Comparison of ENCODE assay signal across 8 cellular contexts in the genomic region with DNA sequence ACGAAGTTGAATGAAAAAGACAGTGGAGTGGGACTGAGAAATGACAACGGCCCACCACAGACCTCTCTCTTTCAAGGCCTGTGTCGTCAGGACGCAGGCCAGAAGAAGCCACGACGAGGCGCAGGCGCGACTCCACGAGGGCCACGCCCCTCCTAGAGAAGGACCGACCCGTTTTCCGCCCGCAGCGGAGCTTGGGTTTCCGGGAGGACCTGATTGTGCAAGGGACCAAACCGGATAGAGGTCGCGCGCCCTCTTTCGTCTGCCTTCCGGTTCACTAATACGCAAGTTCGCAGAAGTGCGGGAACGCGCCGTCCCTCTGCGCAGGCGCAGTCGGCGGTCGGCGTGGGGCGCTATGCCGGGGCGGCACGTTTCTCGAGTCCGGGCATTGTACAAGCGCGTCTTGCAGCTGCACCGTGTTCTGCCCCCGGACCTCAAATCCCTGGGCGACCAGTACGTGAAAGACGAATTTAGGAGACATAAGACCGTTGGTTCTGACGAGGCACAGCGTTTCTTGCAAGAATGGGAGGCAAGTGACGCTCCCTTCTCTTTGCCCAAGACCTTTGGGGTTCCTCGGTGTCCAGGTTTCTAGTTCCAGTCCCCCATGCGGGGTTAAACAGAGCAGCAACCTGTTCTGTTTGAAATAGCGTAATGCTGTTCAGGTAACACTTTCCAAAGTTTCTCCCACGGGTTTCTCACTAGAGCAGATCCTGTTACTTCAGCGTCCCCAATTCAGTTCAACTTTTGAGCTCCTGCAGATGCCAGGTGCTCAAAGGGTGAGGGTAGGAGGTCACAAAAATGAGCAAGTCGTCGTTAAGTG. TPM values are rescaled to one million over a fixed set of nuclear protein-coding genes. Genes with fewer than 3 reads are reported as not detected.
DNase-seq lines count a peak whose midpoint lies in the region; ATAC-seq and TF ChIP-seq lines count a peak whose summit lies in the region.

A gene (plus strand): TSS at position 327 of the 817 bp plus-strand sequence. CDS start 26 bp downstream, at position 353.

- TF ChIP-seq POLR2A in erythroblast (IDR thresholded peaks at IDR 0.05; ENCODE audit: low read length) = peak; percentile 96

- TF ChIP-seq CTCF in PC-9 (conservative IDR thresholded peaks at IDR 0.05) = peak; percentile 44; the same call in 1 of the 2 replicates

- TSS peak; percentile 69 for BruUV-seq in PC-9 (replicated peaks; lab: Mats Ljungman, UMichigan)

- peak within 1 kb of the TSS; percentile 49 for H3K27ac ChIP-seq in PC-9

- peak within 1 kb of the TSS; percentile 92 for H3K4me2 ChIP-seq in PC-9

- H2AFZ ChIP-seq in PC-9 = peak within 1 kb of the TSS; percentile 97

- H3F3A ChIP-seq in PC-9 (ENCODE audit: insufficient read depth, low read depth) = no peaks in the 10 kb centered on the region

- H3K4me3 ChIP-seq in Jurkat, Clone E6-1 (ENCODE audit: low read length) = peak within 1 kb of the TSS; percentile 98
- H3K4me3 ChIP-seq in PC-9 = peak within 1 kb of the TSS; percentile 82
- peak within 1 kb of the TSS; percentile 73 for H3K4me3 ChIP-seq in mucosa of stomach (ENCODE audit: low read length)

- H3K36me3 ChIP-seq in PC-9 (ENCODE audit: low read depth) = no peaks in the 10 kb centered on the region
- H3K36me3 ChIP-seq in mucosa of stomach (ENCODE audit: control insufficient read depth, insufficient read depth, low read length) = no peaks in the 10 kb centered on the region

- H3K27me3 ChIP-seq in PC-9 (ENCODE audit: insufficient read depth, low read depth) (no peaks in the 10 kb centered on the region), mucosa of stomach (ENCODE audit: control insufficient read depth, insufficient read depth, low read length) (no peaks in the 10 kb centered on the region)

- no peaks in the 10 kb centered on the region for H4K20me1 ChIP-seq in PC-9 (ENCODE audit: insufficient read depth)

- CTCF ChIA-PET in PC-9 (lab: Charles Lee) = interaction anchor here (0.6 kb wide), 1 partner anchor 1224 kb away, joined by 3 read pairs; no protein-coding TSS in a partner anchor

- peak within 1 kb of the TSS; percentile 68 for H3K9ac ChIP-seq in mucosa of stomach (ENCODE audit: low read length)

- H3K9me2 ChIP-seq in PC-9 (ENCODE audit: insufficient read depth) = no peaks in the 10 kb centered on the region

- H3K4me1 ChIP-seq in PC-9 (replicated peaks; ENCODE audit: insufficient read depth) = peaks cover 15% of the 10 kb centered on the region
- H3K4me1 ChIP-seq in mucosa of stomach (ENCODE audit: control insufficient read depth, insufficient read depth, low read length) = peaks cover 6% of the 10 kb centered on the region

- H3K79me2 ChIP-seq in PC-9 (ENCODE audit: low read depth) = peaks cover 25% of the 10 kb centered on the region

- no peaks in the 10 kb centered on the region for H3K9me3 ChIP-seq in PC-9 (ENCODE audit: insufficient read depth, low read depth)
- H3K9me3 ChIP-seq in mucosa of stomach (ENCODE audit: control insufficient read depth, low read length) = no peaks in the 10 kb centered on the region

- peak; percentile 91 for ATAC-seq in GM21619 (IDR thresholded peaks at IDR 0.05; ENCODE audit: unreplicated experiment)

- DNase-seq in DMS53 treated with DMSO at 0.1 percent for 48 hours (lab: John Stamatoyannopoulos, UW; ENCODE audit: unreplicated experiment) (peak; percentile 99), PC-9 (peak; percentile 89 to 98), erythroblast (lab: John Stamatoyannopoulos, UW) (peak; percentile 97 to 99)
- DNase-seq in Jurkat, Clone E6-1 (ENCODE audit: low read depth, low spot score) = peak; percentile 99
- peak; percentile 98 for DNase-seq in activated T-cell treated with anti-CD3 and anti-CD28 coated beads, Interleukin-2, amount 50 U/mL, for 1 hour
- peak; percentile 97 for DNase-seq in stimulated activated CD8-positive, alpha-beta memory T cell treated with anti-CD3 and anti-CD28 coated beads, Interleukin-7, amount 100 ng/mL, for 1 hour (ENCODE audit: low read depth in 2 of 2)

- POLR2A ChIA-PET in PC-9 (lab: Charles Lee; ENCODE audit: unreplicated experiment) = interaction anchor here (0.6 to 0.9 kb wide), 4 partner anchors 75 to 1703 kb away, joined by 3 to 11 read pairs (median 8); a partner anchor contains a TSS

- intact Hi-C loops in PC-9 (cut with micrococcal nuclease; ENCODE audit: unreplicated experiment) = loop anchor here (1.0 to 5.0 kb wide), 2 partner anchors 755 to 1050 kb away; a partner anchor contains a TSS

RNA-seq across cellular contexts. Expression of the gene that starts here (rescaled TPM):
- polyA plus RNA-seq in Jurkat, Clone E6-1 (2012; ENCODE audit: insufficient read depth, insufficient read length) = 55.7 TPM
- total RNA-seq in PC-9 (2021) = 23.7 and 27.4 TPM in 2 replicates

Comparison
In these comparisons a context has a peak if more than half of its experiments do, and no peak if none do; other contexts are left out.
1. Peak in every context shown above with its lines: DNase-seq, ATAC-seq, H3K4me3 ChIP-seq and H3K27ac ChIP-seq.